ENCODE assay signal across 8 cellular contexts in the genomic region with DNA sequence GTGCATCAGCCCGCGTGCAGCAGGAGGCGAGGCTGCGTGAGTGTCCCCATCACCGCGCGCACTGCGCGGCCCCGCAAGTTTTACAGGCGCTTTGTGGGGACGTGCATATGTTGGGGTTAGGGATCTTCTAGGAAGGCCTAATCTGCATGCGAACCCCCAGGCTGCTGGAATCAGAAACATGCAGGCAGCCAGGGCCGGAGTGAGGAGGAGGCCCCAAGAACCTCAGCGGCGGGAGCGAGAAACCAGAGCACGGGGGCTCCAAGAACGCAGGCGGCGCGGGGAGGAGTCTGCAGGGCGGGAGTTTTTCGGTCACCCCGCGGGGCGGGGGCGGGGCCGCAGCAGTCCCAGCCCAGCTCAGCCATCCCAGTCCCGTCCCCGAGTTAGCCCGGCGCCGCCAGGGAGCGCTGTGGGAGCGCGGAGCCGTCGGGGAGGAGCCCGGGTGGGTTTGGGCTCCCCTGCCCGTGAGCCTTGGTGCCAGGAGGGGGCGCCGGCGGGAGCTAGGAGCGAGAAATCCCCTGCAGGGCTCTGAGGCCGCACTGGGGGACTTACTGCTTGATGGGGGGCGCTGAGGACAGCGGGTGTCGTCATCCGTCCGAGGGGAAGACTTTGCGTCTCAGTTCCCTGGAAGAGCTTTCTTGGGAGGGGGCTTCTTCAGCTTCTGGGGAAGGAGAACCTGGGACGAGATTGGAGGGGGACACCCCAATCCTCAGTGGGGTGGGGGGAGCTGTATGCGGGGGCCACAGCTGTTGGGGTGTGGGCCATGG. TPM values are rescaled to one million over a fixed set of nuclear protein-coding genes. Genes with fewer than 3 reads are reported as not detected.
DNase-seq lines count a peak whose midpoint lies in the region; FAIRE-seq and TF ChIP-seq lines count a peak whose summit lies in the region.

No MANE protein-coding gene starts in this region.

- H3K9me3 Mint-ChIP-seq in activated naive CD4-positive, alpha-beta T cell treated with anti-CD3 and anti-CD28 coated beads, Interleukin-2, amount 50 U/mL, for 24 hours, result no peaks in the 10 kb centered on the region

- H3K27me3 Mint-ChIP-seq in activated naive CD4-positive, alpha-beta T cell treated with anti-CD3 and anti-CD28 coated beads, Interleukin-2, amount 50 U/mL, for 24 hours, result peaks cover 4% of the 10 kb centered on the region

- peaks cover 18% of the 10 kb centered on the region for H3K4me1 Mint-ChIP-seq in activated naive CD4-positive, alpha-beta T cell treated with anti-CD3 and anti-CD28 coated beads, Interleukin-2, amount 50 U/mL, for 24 hours

- H3K4me3 ChIP-seq in cardiac muscle cell, result peak overlapping the region; percentile 13

- peak overlapping the region; percentile 74 for H3K4me3 Mint-ChIP-seq in activated naive CD4-positive, alpha-beta T cell treated with anti-CD3 and anti-CD28 coated beads, Interleukin-2, amount 50 U/mL, for 24 hours

- no peak for TF ChIP-seq POLR2A in H54 (IDR thresholded peaks at IDR 0.05; ENCODE audit: low read depth, low read length)

- H3K36me3 ChIP-seq in cardiac muscle cell, result no peaks in the 10 kb centered on the region

- FAIRE-seq in H54 (lab: Jason Lieb, UNC) (no peak), urothelium cell line (lab: Jason Lieb, UNC) (no peak)

- peak; percentile 99 for TF ChIP-seq CTCF in cardiac muscle cell (IDR thresholded peaks at IDR 0.05; ENCODE audit: low read depth, low read length)

- H3K27me3 ChIP-seq in cardiac muscle cell, result no peaks in the 10 kb centered on the region

- H3K27ac ChIP-seq in cardiac muscle cell, result no peak overlapping the region

- DNase-seq in DMS153 (lab: John Stamatoyannopoulos, UW) (peak; percentile 75), H54 (ENCODE audit: insufficient read length, low spot score) (peak; percentile 99), NCI-H1092 treated with DMSO at 0.1 percent for 48 hours (lab: John Stamatoyannopoulos, UW) (peak; percentile 82), SKM-1 (lab: John Stamatoyannopoulos, UW; ENCODE audit: unreplicated experiment) (peak; percentile 85), cardiac muscle cell (ENCODE audit: low read depth in 1 of 2, low spot score in 1 of 2) (peak; percentile 91 to 95), pulmonary artery endothelial cell (ENCODE audit: low read depth, low spot score) (peak; percentile 46), urothelium cell line (ENCODE audit: low spot score) (peak; percentile 93)

- H3K27ac Mint-ChIP-seq in activated naive CD4-positive, alpha-beta T cell treated with anti-CD3 and anti-CD28 coated beads, Interleukin-2, amount 50 U/mL, for 24 hours, result peak overlapping the region; percentile 84

- no peaks in the 10 kb centered on the region for H3K9me3 ChIP-seq in cardiac muscle cell (ENCODE audit: low read depth)

- H3K36me3 Mint-ChIP-seq in activated naive CD4-positive, alpha-beta T cell treated with anti-CD3 and anti-CD28 coated beads, Interleukin-2, amount 50 U/mL, for 24 hours, result no peaks in the 10 kb centered on the region

- H3K4me1 ChIP-seq in cardiac muscle cell (ENCODE audit: low read depth), result peaks cover 7% of the 10 kb centered on the region

RNA-seq across cellular contexts. Expression of gene NRTN, which starts 0.9 kb away (rescaled TPM):
- total RNA-seq in cardiac muscle cell (28.2 and 36.1 TPM in 2 replicates), pulmonary artery endothelial cell (0.13 and 0.25 TPM in 2 replicates)
- polyA plus RNA-seq in cardiac muscle cell, result 68.2 and 85.8 TPM in 2 replicates

RNA-seq across cellular contexts. Expression of gene DUS3L, which starts 13.0 kb away (rescaled TPM):
- total RNA-seq in cardiac muscle cell, result 40.9 and 43.4 TPM in 2 replicates
- polyA plus RNA-seq in cardiac muscle cell, result 25.0 and 39.1 TPM in 2 replicates
- total RNA-seq in pulmonary artery endothelial cell, result 32.3 and 41.7 TPM in 2 replicates

RNA-seq across cellular contexts. Expression of gene PRR22, which starts 19.4 kb away (rescaled TPM):
- total RNA-seq in cardiac muscle cell (3.6 and 4.9 TPM in 2 replicates), pulmonary artery endothelial cell (0.33 and 0.63 TPM in 2 replicates)
- 1.9 and 9.7 TPM in 2 replicates for polyA plus RNA-seq in cardiac muscle cell

RNA-seq across cellular contexts. Expression of gene FUT6, which starts 35.6 kb away (rescaled TPM):
- total RNA-seq in cardiac muscle cell (0.42 TPM in 1 of 2 replicates, not detected in the other), pulmonary artery endothelial cell (not detected in 2 replicates)
- not detected in 2 replicates for polyA plus RNA-seq in cardiac muscle cell

RNA-seq across cellular contexts. Expression of gene FUT3, which starts 47.3 kb away (rescaled TPM):
- 0.14 and 3.8 TPM in 2 replicates for total RNA-seq in cardiac muscle cell
- polyA plus RNA-seq in cardiac muscle cell, result 0.92 TPM in 1 of 2 replicates, not detected in the other
- not detected in 2 replicates for total RNA-seq in pulmonary artery endothelial cell

Comparison
In these comparisons a context has a peak if more than half of its experiments do, and no peak if none do; other contexts are left out.
1. DNase-seq: peak in every context shown above with its lines; median percentile 99 in H54; 93 in cardiac muscle cell; 93 in urothelium cell line; 85 in SKM-1; 82 in NCI-H1092 treated with DMSO at 0.1 percent for 48 hours; 75 in DMS153; 46 in pulmonary artery endothelial cell.
2. RNA of gene NRTN, which starts 0.9 kb away (total RNA-seq): 28.2 to 36.1 TPM in cardiac muscle cell; 0.13 to 0.25 TPM in pulmonary artery endothelial cell; every median in the first group is over 10 times any median in the second.